Comparison of ENCODE assay signal across 8 cellular contexts in genomic region chr22:40533712-40534378, GRCh38.
A peak's percentile ranks its signal among the peaks of the same experiment; 100 is the strongest.
DNase-seq lines count a peak whose midpoint lies in the region; ATAC-seq lines count a peak whose summit lies in the region.

No MANE protein-coding gene starts in this region.

- peak; percentile 31 for DNase-seq in activated CD4-positive, CD25-positive, alpha-beta regulatory T cell treated with anti-CD3 and anti-CD28 coated beads, Interleukin-2, amount 50 U/mL, for 16 hours (ENCODE audit: low read depth, low spot score)
- no peak for DNase-seq in activated CD4-positive, CD25-positive, alpha-beta regulatory T cell treated with anti-CD3 and anti-CD28 coated beads, Interleukin-2, amount 50 U/mL, for 72 hours
- peak; percentile 43 for DNase-seq in T-helper 22 cell (ENCODE audit: low read depth)
- DNase-seq in central memory CD8-positive, alpha-beta T cell (ENCODE audit: low spot score in 2 of 2) = peak in 1 of 2 donors; percentile 48
- peak in 1 of 2 donors; percentile 35 for DNase-seq in memory B cell (ENCODE audit: low spot score in 2 of 2)
- no peak for DNase-seq in HuH-7.5 (ENCODE audit: low spot score)

- no peaks in the 10 kb centered on the region for H3K9me3 Mint-ChIP-seq in central memory CD8-positive, alpha-beta T cell
- H3K9me3 Mint-ChIP-seq in memory B cell = no peaks in the 10 kb centered on the region
- no peaks in the 10 kb centered on the region for H3K9me3 Mint-ChIP-seq in stimulated activated naive CD8-positive, alpha-beta T cell treated with anti-CD3 and anti-CD28 coated beads, Interleukin-15, Interleukin-2, amounts not matched to agents 100 ng/mL and 50 ng/mL, for 24 hours

- H3K27me3 Mint-ChIP-seq in central memory CD8-positive, alpha-beta T cell = no peaks in the 10 kb centered on the region
- no peaks in the 10 kb centered on the region for H3K27me3 Mint-ChIP-seq in memory B cell
- H3K27me3 Mint-ChIP-seq in stimulated activated naive CD8-positive, alpha-beta T cell treated with anti-CD3 and anti-CD28 coated beads, Interleukin-15, Interleukin-2, amounts not matched to agents 100 ng/mL and 50 ng/mL, for 24 hours = no peaks in the 10 kb centered on the region

- H3K27ac Mint-ChIP-seq in central memory CD8-positive, alpha-beta T cell (ENCODE audit: low read depth) = peak overlapping the region; percentile 78
- H3K27ac Mint-ChIP-seq in memory B cell = peak overlapping the region; percentile 80
- H3K27ac Mint-ChIP-seq in stimulated activated naive CD8-positive, alpha-beta T cell treated with anti-CD3 and anti-CD28 coated beads, Interleukin-15, Interleukin-2, amounts not matched to agents 100 ng/mL and 50 ng/mL, for 24 hours = peak overlapping the region; percentile 82

- H3K4me1 Mint-ChIP-seq in central memory CD8-positive, alpha-beta T cell = peaks cover 48% of the 10 kb centered on the region
- peaks cover 44% of the 10 kb centered on the region for H3K4me1 Mint-ChIP-seq in memory B cell
- H3K4me1 Mint-ChIP-seq in stimulated activated naive CD8-positive, alpha-beta T cell treated with anti-CD3 and anti-CD28 coated beads, Interleukin-15, Interleukin-2, amounts not matched to agents 100 ng/mL and 50 ng/mL, for 24 hours (ENCODE audit: low read depth) = peaks cover 68% of the 10 kb centered on the region

- H3K36me3 Mint-ChIP-seq in central memory CD8-positive, alpha-beta T cell (ENCODE audit: insufficient read depth) = peaks cover 14% of the 10 kb centered on the region
- peaks cover 2% of the 10 kb centered on the region for H3K36me3 Mint-ChIP-seq in memory B cell
- peaks cover 4% of the 10 kb centered on the region for H3K36me3 Mint-ChIP-seq in stimulated activated naive CD8-positive, alpha-beta T cell treated with anti-CD3 and anti-CD28 coated beads, Interleukin-15, Interleukin-2, amounts not matched to agents 100 ng/mL and 50 ng/mL, for 24 hours (ENCODE audit: low read depth)

- ATAC-seq in HG03378 (IDR thresholded peaks at IDR 0.05; ENCODE audit: unreplicated experiment) (peak; percentile 55), memory B cell (ENCODE audit: low read depth) (peak; percentile 96)
- peak; percentile 98 for ATAC-seq in central memory CD8-positive, alpha-beta T cell (replicated peaks; ENCODE audit: extremely low read depth, poor library complexity, severe bottlenecking)

- peak overlapping the region; percentile 77 for H3K4me3 Mint-ChIP-seq in central memory CD8-positive, alpha-beta T cell
- peak overlapping the region; percentile 49 for H3K4me3 Mint-ChIP-seq in memory B cell
- peak overlapping the region; percentile 76 for H3K4me3 Mint-ChIP-seq in stimulated activated naive CD8-positive, alpha-beta T cell treated with anti-CD3 and anti-CD28 coated beads, Interleukin-15, Interleukin-2, amounts not matched to agents 100 ng/mL and 50 ng/mL, for 24 hours

Comparison
In these comparisons a context has a peak if more than half of its experiments do, and no peak if none do; other contexts are left out.
1. DNase-seq: peak in activated CD4-positive, CD25-positive, alpha-beta regulatory T cell treated with anti-CD3 and anti-CD28 coated beads, Interleukin-2, amount 50 U/mL, for 16 hours (single experiment) and T-helper 22 cell (single experiment); none in activated CD4-positive, CD25-positive, alpha-beta regulatory T cell treated with anti-CD3 and anti-CD28 coated beads, Interleukin-2, amount 50 U/mL, for 72 hours (single experiment) and HuH-7.5 (single experiment).
2. Peak in every context shown above with its lines, with median percentiles within 50 percentile points of each other: ATAC-seq, H3K27ac Mint-ChIP-seq and H3K4me3 Mint-ChIP-seq.